ENCODE assay signal across 1 cellular context in genomic region chr10:6088721-6089333, GRCh38.
A peak's percentile ranks its signal among the peaks of the same experiment; 100 is the strongest.
TF ChIP-seq lines count a peak whose summit lies in the region.

TSS of gene RBM17 (plus strand) at chr10:6089034. CDS start at chr10:6097066, 8,032 bp downstream.

TF ChIP-seq in GM23338, 12 proteins besides CTCF, POLR2A, EP300 and RAD21:
- TF ChIP-seq ZNF462 (CRISPR knock-in tag; IDR thresholded peaks at IDR 0.05) (no peak), REST (IDR thresholded peaks at IDR 0.05; ENCODE audit: unreplicated experiment) (no peak), EZH2 (IDR thresholded peaks at IDR 0.05; ENCODE audit: low read depth, unreplicated experiment) (no peak), EZH2phosphoT487 (IDR thresholded peaks at IDR 0.05; ENCODE audit: unreplicated experiment) (no peak), ZNF114 (CRISPR knock-in tag; IDR thresholded peaks at IDR 0.05) (no peak), CREB1 (CRISPR knock-in tag; IDR thresholded peaks at IDR 0.05; ENCODE audit: low read depth) (peak; percentile 61), ETS1 (IDR thresholded peaks at IDR 0.05) (peak; percentile 34; the same call in 1 of the 2 replicates), ZNF331 (CRISPR knock-in tag; IDR thresholded peaks at IDR 0.05; ENCODE audit: low read depth) (no peak), JUNB (IDR thresholded peaks at IDR 0.05; ENCODE audit: unreplicated experiment) (no peak), POLR2AphosphoS5 (IDR thresholded peaks at IDR 0.05; ENCODE audit: low read depth) (peak; percentile 61), STAT1 (IDR thresholded peaks at IDR 0.05; ENCODE audit: unreplicated experiment) (no peak)
